ENCODE assay signal across 8 cellular contexts in the genomic region with DNA sequence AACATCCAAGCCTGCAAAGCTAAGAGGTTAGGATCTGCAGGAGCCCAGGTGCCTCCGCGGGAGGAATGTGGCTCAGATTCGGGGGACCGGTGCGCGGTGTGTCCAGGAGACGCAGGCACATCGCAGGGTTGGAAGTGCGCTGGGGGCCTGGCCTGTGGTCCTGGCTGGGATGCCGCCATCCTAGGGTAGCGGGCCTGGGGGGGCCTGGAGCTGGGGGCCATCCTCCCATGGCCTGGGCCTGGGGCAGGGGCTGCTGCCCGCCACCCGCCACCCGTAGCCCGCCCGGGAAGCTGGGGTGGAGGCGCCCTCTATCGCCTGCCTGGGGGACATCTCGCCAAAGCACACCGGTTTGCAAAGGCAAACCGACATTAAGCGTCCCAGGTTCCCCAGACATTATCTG.
DNase-seq lines count a peak whose midpoint lies in the region; ATAC-seq and TF ChIP-seq lines count a peak whose summit lies in the region.

No MANE protein-coding gene starts in this region.

- H3K4me2 ChIP-seq in OCI-LY7 (ENCODE audit: low read length): no peak overlapping the region

- 14 to 22% (median 18%) methylated on average over 22 of the region's 22 CpGs for WGBS in psoas muscle, 3 donors

- no peaks in the 10 kb centered on the region for H4K20me1 ChIP-seq in OCI-LY7 (ENCODE audit: insufficient read depth, low read length)

- POLR2A ChIA-PET in OCI-LY7 (lab: Charles Lee): no interaction called here

- H3K27ac ChIP-seq in OCI-LY7 (ENCODE audit: low read depth, low read length, poor library complexity, severe bottlenecking) (no peak overlapping the region), psoas muscle (no peak overlapping the region)

- H3K9me2 ChIP-seq in OCI-LY7 (ENCODE audit: insufficient read depth, low read length): no peaks in the 10 kb centered on the region

- CTCF ChIA-PET in OCI-LY7 (lab: Charles Lee; ENCODE audit: unreplicated experiment): interaction anchor here (0.7 kb wide), 1 partner anchor 20 kb away, joined by 3 read pairs; no protein-coding TSS in a partner anchor

- intact Hi-C loops in OCI-LY7 (cut with micrococcal nuclease; ENCODE audit: unreplicated experiment) (no loop called here), psoas muscle (cut with DNase I) (loop anchor here (2.0 to 10.0 kb wide), 4 partner anchors 141 to 272 kb away; partner anchors contain the start of gene PRDM16 (in 2 of the 2))

- H3K27me3 ChIP-seq in psoas muscle (ENCODE audit: insufficient read depth in 3 of 3, low read length in 2 of 3): peaks cover 0 to 38% (median 2%) of the 10 kb centered on the region in 3 donors

- H3K79me2 ChIP-seq in OCI-LY7 (ENCODE audit: insufficient read depth, low read depth, low read length): no peaks in the 10 kb centered on the region

- no peak overlapping the region for H2AFZ ChIP-seq in OCI-LY7 (ENCODE audit: low read length)

- DNase-seq in GM10266 (ENCODE audit: extremely low spot score) (no peak), OCI-LY7 (ENCODE audit: low spot score) (no peak), foreskin fibroblast (peak in 1 of 2 donors; percentile 29), psoas muscle (no peak), SW 1271 (lab: John Stamatoyannopoulos, UW) (no peak), GM19240 (ENCODE audit: insufficient read length, low spot score) (no peak)

- no TSS peak for BruUV-seq in OCI-LY7 (replicated peaks; lab: Mats Ljungman, UMichigan)

- ATAC-seq in psoas muscle (peak; percentile 46 to 74 (median 60)), HG03025 (IDR thresholded peaks at IDR 0.05; ENCODE audit: low FRiP score, unreplicated experiment) (no peak), GM18498 (IDR thresholded peaks at IDR 0.05; ENCODE audit: unreplicated experiment) (no peak)

- H3K36me3 ChIP-seq in OCI-LY7 (ENCODE audit: insufficient read depth, low read length) (no peaks in the 10 kb centered on the region), psoas muscle (ENCODE audit: insufficient read depth in 1 of 2, low read depth in 1 of 2) (no peaks in the 10 kb centered on the region)

- TF ChIP-seq CTCF in GM10266 (IDR thresholded peaks at IDR 0.05; ENCODE audit: control insufficient read depth, insufficient read depth, low read depth, missing control alignments): peak; percentile 37
- peak; percentile 70 for TF ChIP-seq CTCF in OCI-LY7 (conservative IDR thresholded peaks at IDR 0.05; ENCODE audit: low read length)
- peak; percentile 35 for TF ChIP-seq CTCF in foreskin fibroblast (IDR thresholded peaks at IDR 0.05; ENCODE audit: low read depth, low read length)
- peak; percentile 70 for TF ChIP-seq CTCF in psoas muscle (IDR thresholded peaks at IDR 0.05)

- H3K4me3 ChIP-seq in OCI-LY7 (ENCODE audit: low read depth, low read length, poor library complexity, severe bottlenecking): no peak overlapping the region
- no peak overlapping the region for H3K4me3 ChIP-seq in foreskin fibroblast (ENCODE audit: low read depth in 1 of 2, low read length in 2 of 2)
- no peak overlapping the region for H3K4me3 ChIP-seq in psoas muscle

- H3K9me3 ChIP-seq in OCI-LY7 (ENCODE audit: low read length): no peaks in the 10 kb centered on the region
- no peaks in the 10 kb centered on the region for H3K9me3 ChIP-seq in psoas muscle

- H3K4me1 ChIP-seq in OCI-LY7 (ENCODE audit: insufficient read depth, low read length, poor library complexity, severe bottlenecking) (no peaks in the 10 kb centered on the region), psoas muscle (no peaks in the 10 kb centered on the region)

Comparison
In these comparisons a context has a peak if more than half of its experiments do, and no peak if none do; other contexts are left out.
1. ATAC-seq: peak in psoas muscle (4 of 4); none in HG03025 (single experiment) and GM18498 (single experiment).
2. Peak in every context shown above with its lines, with median percentiles within 50 percentile points of each other: CTCF ChIP-seq.